21 cellular contexts compared by ENCODE assay signal in genomic region chr14:63598821-63599220, GRCh38.
"Had no signal": no experiment of that assay in that cellular context is flagged by ENCODE, and none has a peak within 500 bp of the region (broad histone marks: within the 10 kb centered on the region; RNA-seq: fewer than 3 reads in every experiment).

No MANE protein-coding gene starts in this region.

- H3K4me1 ChIP-seq: body of pancreas, esophagus squamous epithelium, psoas muscle, right lobe of liver, stomach, upper lobe of right lung had no signal

- H3K27ac ChIP-seq: body of pancreas, coronary artery, esophagus squamous epithelium, psoas muscle, right lobe of liver, stomach, upper lobe of right lung had no signal

- H3K4me3 ChIP-seq: body of pancreas, coronary artery, esophagus squamous epithelium, mucosa of descending colon, psoas muscle, right lobe of liver, stomach, upper lobe of right lung had no signal

- H3K27me3 ChIP-seq: body of pancreas, esophagus squamous epithelium, right lobe of liver, stomach, upper lobe of right lung had no signal

- DNase-seq: activated B cell treated with CpG ODN at 0.5 μM for 24 hours; activated CD4-positive, alpha-beta memory T cell treated with anti-CD3 and anti-CD28 coated beads, Interleukin-2, amount 10 ng/mL, durations not matched to agents 7 days and 5 days; activated CD4-positive, alpha-beta T cell treated with anti-CD3 and anti-CD28 coated beads for 4 hours; activated CD8-positive, alpha-beta memory T cell treated with anti-CD3 and anti-CD28 coated beads, Interleukin-2, amount 10 ng/mL, durations not matched to agents 7 days and 5 days; activated naive CD8-positive, alpha-beta T cell treated with anti-CD3 and anti-CD28 coated beads for 36 hours; amniotic stem cell; body of pancreas; esophagus squamous epithelium; left ventricle myocardium superior; mucosa of descending colon; naive B cell; psoas muscle; right lobe of liver; small intestine; stimulated activated CD4-positive, alpha-beta T cell treated with anti-CD3 and anti-CD28 coated beads, Interleukin-15, amount 100 ng/mL, for 24 hours; stimulated activated CD4-positive, alpha-beta T cell treated with anti-CD3 and anti-CD28 coated beads, Interleukin-2, amount 100 ng/mL, for 48 hours; stomach; T-helper 1 cell; T-helper 9 cell; upper lobe of right lung had no signal
